ENCODE assay signal across 11 cellular contexts in genomic region chr3:125154800-125155269, GRCh38. TPM values are rescaled to one million over a fixed set of nuclear protein-coding genes. Genes with fewer than 3 reads are reported as not detected.
DNase-seq lines count a peak whose midpoint lies in the region; ATAC-seq and TF ChIP-seq lines count a peak whose summit lies in the region.
"Had no signal": no experiment of that assay in that cellular context is flagged by ENCODE, and none has a peak within 500 bp of the region (broad histone marks: within the 10 kb centered on the region; RNA-seq: fewer than 3 reads in every experiment).

No MANE protein-coding gene starts in this region.

- POLR2A ChIA-PET in activated CD8-positive, alpha-beta T cell treated with anti-CD3 and anti-CD28 coated beads for 36 hours (lab: Charles Lee) = interaction anchor here (1.3 kb wide), 1 partner anchor 43 kb away, joined by 3 read pairs; no protein-coding TSS in a partner anchor

- H3K4me3 Mint-ChIP-seq in activated CD8-positive, alpha-beta T cell treated with anti-CD3 and anti-CD28 coated beads for 36 hours = peak overlapping the region; percentile 26
- H3K4me3 Mint-ChIP-seq in naive B cell = peak overlapping the region in 6 of 8 donors; percentile 6 to 70 (median 60)

- TF ChIP-seq CTCF in GM12873 (IDR thresholded peaks at IDR 0.05; ENCODE audit: insufficient read depth, low read depth, low read length, missing control alignments) = peak; percentile 4
- TF ChIP-seq CTCF in activated CD8-positive, alpha-beta T cell treated with anti-CD3 and anti-CD28 coated beads for 36 hours (IDR thresholded peaks at IDR 0.05) = no peak

- intact Hi-C loops in activated CD8-positive, alpha-beta T cell treated with anti-CD3 and anti-CD28 coated beads for 36 hours (cut with micrococcal nuclease) = loop anchor here (5.0 kb wide), 1 partner anchor 282 kb away; no protein-coding TSS in a partner anchor

- DNase-seq in activated CD8-positive, alpha-beta T cell treated with anti-CD3 and anti-CD28 coated beads for 36 hours = peak; percentile 66
- DNase-seq in naive B cell = peak; percentile 21
- DNase-seq in OCI-M2 (lab: John Stamatoyannopoulos, UW; ENCODE audit: unreplicated experiment) = no peak
- no peak for DNase-seq in NCI-H1048 (lab: John Stamatoyannopoulos, UW)
- no peak for DNase-seq in C1 segment of cervical spinal cord (lab: John Stamatoyannopoulos, UW)
- DNase-seq: DMS53, kidney, NCI-H524 had no signal

- no peaks in the 10 kb centered on the region for H3K9me3 Mint-ChIP-seq in activated CD8-positive, alpha-beta T cell treated with anti-CD3 and anti-CD28 coated beads for 36 hours
- H3K9me3 Mint-ChIP-seq in naive B cell = no peaks in the 10 kb centered on the region

- H3K27me3 Mint-ChIP-seq in activated CD8-positive, alpha-beta T cell treated with anti-CD3 and anti-CD28 coated beads for 36 hours = peaks cover 12% of the 10 kb centered on the region
- H3K27me3 Mint-ChIP-seq in naive B cell = peaks cover 0 to 6% (median 5%) of the 10 kb centered on the region in 3 donors

- peaks cover 8% of the 10 kb centered on the region for H3K4me1 Mint-ChIP-seq in activated CD8-positive, alpha-beta T cell treated with anti-CD3 and anti-CD28 coated beads for 36 hours (ENCODE audit: low read depth)
- H3K4me1 Mint-ChIP-seq in naive B cell = peaks cover 0 to 11% (median 4%) of the 10 kb centered on the region in 3 donors

- CTCF ChIA-PET in activated CD8-positive, alpha-beta T cell treated with anti-CD3 and anti-CD28 coated beads for 36 hours (lab: Charles Lee) = interaction anchor here (1.2 kb wide), 1 partner anchor 9 kb away, joined by 3 read pairs; no protein-coding TSS in a partner anchor

- H3K27ac Mint-ChIP-seq in activated CD8-positive, alpha-beta T cell treated with anti-CD3 and anti-CD28 coated beads for 36 hours = peak overlapping the region; percentile 83
- peak overlapping the region in 2 of 6 donors; percentile 21 to 32 for H3K27ac Mint-ChIP-seq in naive B cell

- H3K36me3 Mint-ChIP-seq in activated CD8-positive, alpha-beta T cell treated with anti-CD3 and anti-CD28 coated beads for 36 hours (ENCODE audit: low read depth) = no peaks in the 10 kb centered on the region
- H3K36me3 Mint-ChIP-seq in naive B cell = no peaks in the 10 kb centered on the region

- ATAC-seq in HG03439 (IDR thresholded peaks at IDR 0.05; ENCODE audit: unreplicated experiment) = peak; percentile 69
- peak; percentile 45 for ATAC-seq in activated CD8-positive, alpha-beta T cell treated with anti-CD3 and anti-CD28 coated beads for 36 hours
- ATAC-seq in naive B cell (ENCODE audit: low read depth in 2 of 2) = peak; percentile 58 to 70
- ATAC-seq in GM18520 (IDR thresholded peaks at IDR 0.05; ENCODE audit: unreplicated experiment) = no peak

RNA-seq across cellular contexts. Expression of gene SLC12A8, which starts 57.7 kb away (rescaled TPM):
- total RNA-seq in activated CD8-positive, alpha-beta T cell treated with anti-CD3 and anti-CD28 coated beads for 36 hours = 1 to 10 TPM; 1.1 to 1.6 TPM
- under 1 TPM in 2 of 6 donors, not detected in 4; 0.13 to 0.73 TPM for polyA plus RNA-seq in naive B cell (ENCODE audit: low read depth in 6 of 6)

Comparison
In these comparisons a context has a peak if more than half of its experiments do, and no peak if none do; other contexts are left out.
1. DNase-seq: peak in activated CD8-positive, alpha-beta T cell treated with anti-CD3 and anti-CD28 coated beads for 36 hours (single experiment) and naive B cell (single experiment); none in OCI-M2 (single experiment), NCI-H1048 (single experiment) and C1 segment of cervical spinal cord (0 of 14).